In the genomic region with DNA sequence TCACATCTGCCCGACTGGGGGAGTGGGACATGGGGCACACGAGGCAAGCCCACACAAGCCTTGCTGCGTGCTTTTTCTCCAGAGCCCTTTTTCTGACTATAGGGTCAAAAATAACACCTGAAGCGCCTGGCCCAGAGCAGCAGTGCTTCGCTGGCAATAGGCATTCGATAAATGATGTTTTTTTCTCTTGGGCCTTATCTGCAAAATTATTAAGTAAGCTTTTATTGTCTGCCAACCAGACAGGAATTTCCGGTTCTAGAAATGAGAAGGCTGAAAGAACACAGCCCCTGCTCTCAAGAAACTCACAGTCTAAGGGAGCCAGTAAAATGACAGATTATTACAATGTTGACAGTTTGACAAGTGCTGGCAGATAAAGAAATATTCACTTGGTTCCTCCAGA, we compare ENCODE assay signal across 13 cellular contexts. TPM values are rescaled to one million over a fixed set of nuclear protein-coding genes. Genes with fewer than 3 reads are reported as not detected.
DNase-seq lines count a peak whose midpoint lies in the region; ATAC-seq and TF ChIP-seq lines count a peak whose summit lies in the region.
"Had no signal": no experiment of that assay in that cellular context is flagged by ENCODE, and none has a peak within 500 bp of the region (broad histone marks: within the 10 kb centered on the region; RNA-seq: fewer than 3 reads in every experiment).

No MANE protein-coding gene starts in this region.

- TF ChIP-seq CTCF in chondrocyte (IDR thresholded peaks at IDR 0.05) (no peak), upper lobe of right lung (IDR thresholded peaks at IDR 0.05) (no peak), glutamatergic neuron (IDR thresholded peaks at IDR 0.05; ENCODE audit: partially characterized antibody, unreplicated experiment) (no peak)

- H3K27ac ChIP-seq in mucosa of rectum (ENCODE audit: low read depth in 2 of 2, low read length in 2 of 2) (peak overlapping the region; percentile 98), upper lobe of right lung (peak overlapping the region; percentile 74)
- H3K27ac ChIP-seq: SJCRH30, testis had no signal

- H3K36me3 Mint-ChIP-seq in activated T-cell treated with anti-CD3 and anti-CD28 coated beads, Interleukin-2, amount 50 U/mL, for 72 hours (ENCODE audit: insufficient read depth in 2 of 2) = no peaks in the 10 kb centered on the region
- H3K36me3 Mint-ChIP-seq in chondrocyte (ENCODE audit: low read depth) (no peaks in the 10 kb centered on the region), glutamatergic neuron (ENCODE audit: unreplicated experiment) (no peaks in the 10 kb centered on the region)
- H3K36me3 Mint-ChIP-seq: naive thymus-derived CD8-positive, alpha-beta T cell had no signal

- H3K4me1 ChIP-seq in mucosa of rectum (ENCODE audit: control insufficient read depth in 2 of 2, insufficient read depth in 2 of 2, low read length in 2 of 2) (peaks cover 39 to 48% of the 10 kb centered on the region in 2 donors), upper lobe of right lung (peaks cover 45% of the 10 kb centered on the region)

- H3K36me3 ChIP-seq in mucosa of rectum (ENCODE audit: control insufficient read depth in 2 of 2, insufficient read depth in 2 of 2, low read length in 2 of 2) = no peaks in the 10 kb centered on the region
- no peaks in the 10 kb centered on the region for H3K36me3 ChIP-seq in upper lobe of right lung
- H3K36me3 ChIP-seq: SJCRH30 had no signal

- DNase-seq in activated T-cell treated with anti-CD3 and anti-CD28 coated beads, Interleukin-2, amount 50 U/mL, for 72 hours = no peak
- DNase-seq in activated T-cell treated with anti-CD3 and anti-CD28 coated beads for 4 hours (no peak), chondrocyte (ENCODE audit: low spot score) (no peak), upper lobe of right lung (no peak), glutamatergic neuron (no peak)
- DNase-seq: NCI-H2081 treated with DMSO at 0.1 percent for 48 hours; SJCRH30; stimulated activated CD4-positive, alpha-beta T cell treated with anti-CD3 and anti-CD28 coated beads, Interleukin-2, amount 100 ng/mL, for 24 hours; testis had no signal

- H3K9me3 ChIP-seq in mucosa of rectum (ENCODE audit: control insufficient read depth in 2 of 2, low read length in 2 of 2) = no peaks in the 10 kb centered on the region
- no peaks in the 10 kb centered on the region for H3K9me3 ChIP-seq in upper lobe of right lung
- H3K9me3 ChIP-seq: SJCRH30, testis had no signal

- H3K4me3 Mint-ChIP-seq in activated T-cell treated with anti-CD3 and anti-CD28 coated beads, Interleukin-2, amount 50 U/mL, for 72 hours = peak overlapping the region in 1 of 2 donors; percentile 7
- H3K4me3 Mint-ChIP-seq in chondrocyte (ENCODE audit: unreplicated experiment) (no peak overlapping the region), glutamatergic neuron (ENCODE audit: unreplicated experiment) (no peak overlapping the region)
- H3K4me3 Mint-ChIP-seq: naive thymus-derived CD8-positive, alpha-beta T cell had no signal

- H3K4me1 Mint-ChIP-seq in activated T-cell treated with anti-CD3 and anti-CD28 coated beads, Interleukin-2, amount 50 U/mL, for 72 hours (ENCODE audit: low read depth) = peaks cover 34% of the 10 kb centered on the region
- peaks cover 36% of the 10 kb centered on the region for H3K4me1 Mint-ChIP-seq in chondrocyte (ENCODE audit: low read depth)
- H3K4me1 Mint-ChIP-seq in glutamatergic neuron (ENCODE audit: low read depth, unreplicated experiment) = peaks cover 7% of the 10 kb centered on the region

- peak overlapping the region in 1 of 2 donors; percentile 30 for H3K9ac ChIP-seq in mucosa of rectum (ENCODE audit: low read depth in 1 of 2, low read length in 2 of 2)

- H3K27me3 ChIP-seq in mucosa of rectum (ENCODE audit: control insufficient read depth in 2 of 2, insufficient read depth in 2 of 2, low read length in 2 of 2) (no peaks in the 10 kb centered on the region), upper lobe of right lung (no peaks in the 10 kb centered on the region)
- H3K27me3 ChIP-seq: SJCRH30, testis had no signal

- intact Hi-C loops in upper lobe of right lung (cut with DNase I) = loop anchor here (10.0 kb wide), 1 partner anchor 100 kb away; the partner anchor contains the start of gene CTDSP1

- H3K9me3 Mint-ChIP-seq in activated T-cell treated with anti-CD3 and anti-CD28 coated beads, Interleukin-2, amount 50 U/mL, for 72 hours = no peaks in the 10 kb centered on the region
- no peaks in the 10 kb centered on the region for H3K9me3 Mint-ChIP-seq in chondrocyte (ENCODE audit: low read depth)
- peaks cover 3% of the 10 kb centered on the region for H3K9me3 Mint-ChIP-seq in glutamatergic neuron (ENCODE audit: unreplicated experiment)
- H3K9me3 Mint-ChIP-seq: naive thymus-derived CD8-positive, alpha-beta T cell had no signal

- H3K27ac Mint-ChIP-seq in activated T-cell treated with anti-CD3 and anti-CD28 coated beads, Interleukin-2, amount 50 U/mL, for 72 hours = peak overlapping the region; percentile 31
- H3K27ac Mint-ChIP-seq in chondrocyte (ENCODE audit: unreplicated experiment) (peak overlapping the region; percentile 20), glutamatergic neuron (ENCODE audit: unreplicated experiment) (no peak overlapping the region)

- no peaks in the 10 kb centered on the region for H3K27me3 Mint-ChIP-seq in activated T-cell treated with anti-CD3 and anti-CD28 coated beads, Interleukin-2, amount 50 U/mL, for 72 hours (ENCODE audit: low read depth)
- H3K27me3 Mint-ChIP-seq in chondrocyte (ENCODE audit: low read depth) (no peaks in the 10 kb centered on the region), glutamatergic neuron (ENCODE audit: unreplicated experiment) (peaks cover 2% of the 10 kb centered on the region)
- H3K27me3 Mint-ChIP-seq: naive thymus-derived CD8-positive, alpha-beta T cell had no signal

- no peak overlapping the region for H3K4me3 ChIP-seq in mucosa of rectum (ENCODE audit: low read length in 2 of 2)
- H3K4me3 ChIP-seq in upper lobe of right lung = no peak overlapping the region
- H3K4me3 ChIP-seq: SJCRH30, testis had no signal

- ATAC-seq in activated T-cell treated with anti-CD3 and anti-CD28 coated beads, Interleukin-2, amount 50 U/mL, for 72 hours (replicated peaks in 1 of 2) = no peak
- ATAC-seq in upper lobe of right lung = no peak
- ATAC-seq in GM18909 (IDR thresholded peaks at IDR 0.05; ENCODE audit: poor library complexity, unreplicated experiment) = no peak
- ATAC-seq in HG03460 (IDR thresholded peaks at IDR 0.05; ENCODE audit: unreplicated experiment) = no peak
- ATAC-seq: naive thymus-derived CD8-positive, alpha-beta T cell had no signal

RNA-seq across cellular contexts. Expression of gene TMBIM1, which starts 2.7 kb away (rescaled TPM):
- 10 to 100 TPM; 64.5 to 75.1 TPM for total RNA-seq in activated T-cell treated with anti-CD3 and anti-CD28 coated beads, Interleukin-2, amount 50 U/mL, for 72 hours
- 69.6 to 100 TPM (median 96.1 TPM) in 3 replicates for total RNA-seq in chondrocyte
- total RNA-seq in upper lobe of right lung = 281 TPM
- total RNA-seq in glutamatergic neuron (ENCODE audit: unreplicated experiment) = 1.8 TPM

RNA-seq across cellular contexts. Expression of gene PNKD, which starts 24.7 kb away (rescaled TPM):
- total RNA-seq in activated T-cell treated with anti-CD3 and anti-CD28 coated beads, Interleukin-2, amount 50 U/mL, for 72 hours = 10 to 100 TPM; 14.7 to 17.7 TPM
- total RNA-seq in chondrocyte (28.9 to 49.9 TPM (median 31.3 TPM) in 3 replicates), upper lobe of right lung (65.4 TPM), glutamatergic neuron (ENCODE audit: unreplicated experiment) (44.2 TPM)

RNA-seq across cellular contexts. Expression of gene AAMP, which starts 25.1 kb away (rescaled TPM):
- total RNA-seq in activated T-cell treated with anti-CD3 and anti-CD28 coated beads, Interleukin-2, amount 50 U/mL, for 72 hours = 10 to 100 TPM; 51.7 to 63.0 TPM
- total RNA-seq in chondrocyte (39.6 to 42.6 TPM (median 42.4 TPM) in 3 replicates), upper lobe of right lung (55.9 TPM), glutamatergic neuron (ENCODE audit: unreplicated experiment) (64.6 TPM)

RNA-seq across cellular contexts. Expression of gene GPBAR1, which starts 34.2 kb away (rescaled TPM):
- 1 to 10 TPM in 1 of 2 donors, under 1 TPM in 1; 0.76 to 1.4 TPM for total RNA-seq in activated T-cell treated with anti-CD3 and anti-CD28 coated beads, Interleukin-2, amount 50 U/mL, for 72 hours
- total RNA-seq in chondrocyte (0.10 to 0.26 TPM (median 0.22 TPM) in 3 replicates), upper lobe of right lung (2.6 TPM), glutamatergic neuron (ENCODE audit: unreplicated experiment) (1.6 TPM)

Comparison
In these comparisons a context has a peak if more than half of its experiments do, and no peak if none do; other contexts are left out.
1. RNA of gene TMBIM1, which starts 2.7 kb away (total RNA-seq): 281 TPM in upper lobe of right lung (single experiment), 69.6 to 100 TPM in chondrocyte and 64.5 to 75.1 TPM in activated T-cell treated with anti-CD3 and anti-CD28 coated beads, Interleukin-2, amount 50 U/mL, for 72 hours; 1.8 TPM in glutamatergic neuron (single experiment); every median in the first group is over 10 times any median in the second.